ENCODE assay signal across 9 cellular contexts in the genomic region with DNA sequence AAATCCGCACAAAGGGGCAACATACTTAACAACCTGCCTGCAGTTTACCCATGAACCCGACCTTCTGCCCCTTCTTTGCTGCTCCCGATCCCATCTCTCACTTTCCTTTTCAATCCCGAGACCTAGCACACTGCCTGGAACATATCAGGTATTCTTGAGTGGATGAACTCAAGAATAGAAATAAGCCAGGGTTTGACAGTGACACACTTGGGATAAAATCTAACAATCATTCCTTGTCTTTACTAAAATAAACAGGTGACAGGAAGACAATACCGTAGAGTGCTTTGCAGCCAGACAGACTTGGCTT. TPM values are rescaled to one million over a fixed set of nuclear protein-coding genes. Genes with fewer than 3 reads are reported as not detected.
DNase-seq lines count a peak whose midpoint lies in the region; ATAC-seq and TF ChIP-seq lines count a peak whose summit lies in the region.
"Had no signal": no experiment of that assay in that cellular context is flagged by ENCODE, and none has a peak within 500 bp of the region (broad histone marks: within the 10 kb centered on the region; RNA-seq: fewer than 3 reads in every experiment).

No MANE protein-coding gene starts in this region.

- TF ChIP-seq POLR2A in breast epithelium (IDR thresholded peaks at IDR 0.05) = no peak

- peak overlapping the region; percentile 77 for H3K27ac Mint-ChIP-seq in stimulated activated naive CD8-positive, alpha-beta T cell treated with anti-CD3 and anti-CD28 coated beads, Interleukin-15, Interleukin-2, amounts not matched to agents 100 ng/mL and 50 ng/mL, for 24 hours

- no peak for TF ChIP-seq CTCF in breast epithelium (IDR thresholded peaks at IDR 0.05)

- no peaks in the 10 kb centered on the region for H3K27me3 Mint-ChIP-seq in stimulated activated naive CD8-positive, alpha-beta T cell treated with anti-CD3 and anti-CD28 coated beads, Interleukin-15, Interleukin-2, amounts not matched to agents 100 ng/mL and 50 ng/mL, for 24 hours

- H3K9me3 ChIP-seq in breast epithelium (no peaks in the 10 kb centered on the region), mononuclear cell (ENCODE audit: low read depth, low read length) (no peaks in the 10 kb centered on the region)

- ATAC-seq in stimulated activated naive CD8-positive, alpha-beta T cell treated with anti-CD3 and anti-CD28 coated beads, Interleukin-15, Interleukin-2, amounts not matched to agents 100 U/mL and 50 U/mL, for 24 hours = no peak

- peaks cover 35% of the 10 kb centered on the region for H3K36me3 Mint-ChIP-seq in stimulated activated naive CD8-positive, alpha-beta T cell treated with anti-CD3 and anti-CD28 coated beads, Interleukin-15, Interleukin-2, amounts not matched to agents 100 ng/mL and 50 ng/mL, for 24 hours (ENCODE audit: low read depth)

- peaks cover 37% of the 10 kb centered on the region for H3K4me1 Mint-ChIP-seq in stimulated activated naive CD8-positive, alpha-beta T cell treated with anti-CD3 and anti-CD28 coated beads, Interleukin-15, Interleukin-2, amounts not matched to agents 100 ng/mL and 50 ng/mL, for 24 hours (ENCODE audit: low read depth)

- intact Hi-C loops in breast epithelium (cut with DNase I; ENCODE audit: low total_unique reads) = no loop called here

- no peaks in the 10 kb centered on the region for H3K9me3 Mint-ChIP-seq in stimulated activated naive CD8-positive, alpha-beta T cell treated with anti-CD3 and anti-CD28 coated beads, Interleukin-15, Interleukin-2, amounts not matched to agents 100 ng/mL and 50 ng/mL, for 24 hours

- DNase-seq in stimulated activated naive CD8-positive, alpha-beta T cell treated with anti-CD3 and anti-CD28 coated beads, Interleukin-15, Interleukin-2, amounts not matched to agents 100 U/mL and 50 U/mL, for 24 hours = no peak
- DNase-seq in breast epithelium (ENCODE audit: low spot score in 2 of 2) = no peak
- no peak for DNase-seq in NCI-H82 treated with DMSO at 0.1 percent for 48 hours (lab: John Stamatoyannopoulos, UW; ENCODE audit: unreplicated experiment)
- no peak for DNase-seq in stimulated activated CD4-positive, alpha-beta T cell treated with anti-CD3 and anti-CD28 coated beads, Interleukin-1b, Interleukin-23, amount 100 ng/mL, for 48 hours
- no peak for DNase-seq in T1000 (lab: John Stamatoyannopoulos, UW)
- DNase-seq in Ammon's horn (ENCODE audit: low spot score) = no peak
- DNase-seq: NCI-H526 had no signal

- no peaks in the 10 kb centered on the region for H3K36me3 ChIP-seq in breast epithelium

- H3K27me3 ChIP-seq in breast epithelium = no peaks in the 10 kb centered on the region
- H3K27me3 ChIP-seq in mononuclear cell (ENCODE audit: insufficient read depth, low read length) = no peaks in the 10 kb centered on the region

- H3K4me3 ChIP-seq in breast epithelium (peak overlapping the region; percentile 87 to 99 (median 93)), mononuclear cell (ENCODE audit: low read length) (peak overlapping the region; percentile 79)

- H3K4me3 Mint-ChIP-seq in stimulated activated naive CD8-positive, alpha-beta T cell treated with anti-CD3 and anti-CD28 coated beads, Interleukin-15, Interleukin-2, amounts not matched to agents 100 ng/mL and 50 ng/mL, for 24 hours = peak overlapping the region; percentile 94

- H3K4me1 ChIP-seq in breast epithelium (peaks cover 5% of the 10 kb centered on the region in 2 donors), mononuclear cell (ENCODE audit: insufficient read depth, low read length) (peaks cover 22% of the 10 kb centered on the region)

- H3K27ac ChIP-seq in breast epithelium = peak overlapping the region; percentile 99

RNA-seq across cellular contexts. Expression of a gene that starts 1.0 kb away (rescaled TPM):
- total RNA-seq in breast epithelium = 10 to 100 TPM; 30.8 to 51.0 (median 31.8) TPM
- 64.6 TPM for total RNA-seq in mononuclear cell

RNA-seq across cellular contexts. Expression of a gene that starts 1.7 kb away (rescaled TPM):
- under 1 TPM in 1 of 3 donors, not detected in 2; 0.48 TPM for total RNA-seq in breast epithelium
- total RNA-seq in mononuclear cell = 0.42 TPM

RNA-seq across cellular contexts. Expression of a gene that starts 30.5 kb away (rescaled TPM):
- total RNA-seq in breast epithelium (100 to 1,000 TPM in 1 of 3 donors, 10 to 100 TPM in 2; 46.7 to 111 (median 54.4) TPM), mononuclear cell (14.4 TPM)

RNA-seq across cellular contexts. Expression of a gene that starts 45.7 kb away (rescaled TPM):
- total RNA-seq in breast epithelium (10 to 100 TPM; 25.3 to 36.0 (median 31.8) TPM), mononuclear cell (10.0 TPM)

RNA-seq across cellular contexts. Expression of a gene that starts 46.2 kb away (rescaled TPM):
- total RNA-seq in breast epithelium = 100 to 1,000 TPM in 1 of 3 donors, 10 to 100 TPM in 2; 65.0 to 301 (median 65.1) TPM
- total RNA-seq in mononuclear cell = 9.3 TPM
